19 cellular contexts compared by ENCODE assay signal in the genomic region with DNA sequence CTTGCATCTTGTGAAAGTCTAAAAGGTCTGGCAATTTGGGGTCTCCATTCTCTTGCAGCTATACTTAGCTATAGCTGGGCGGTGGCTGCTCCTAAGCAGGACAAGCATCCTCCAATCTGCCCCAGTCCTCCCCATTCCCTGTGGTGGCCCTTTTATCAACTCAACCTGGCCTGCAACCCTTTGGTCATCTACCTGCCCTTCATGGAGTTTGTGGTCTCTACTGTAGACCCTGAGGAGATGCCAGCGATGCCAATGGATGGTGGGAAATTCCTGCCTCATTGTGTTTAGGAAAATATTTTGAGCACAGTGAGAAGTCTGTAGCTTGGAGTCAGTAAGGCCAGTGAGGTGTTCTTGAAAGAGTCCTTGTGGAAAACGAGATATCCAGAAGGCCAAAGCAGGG.
"Had no signal": no experiment of that assay in that cellular context is flagged by ENCODE, and none has a peak within 500 bp of the region (broad histone marks: within the 10 kb centered on the region; RNA-seq: fewer than 3 reads in every experiment).

No MANE protein-coding gene starts in this region.

- H3K36me3 ChIP-seq: heart right ventricle, lower lobe of right lung, tibial nerve, vagina had no signal

- H3K9me3 ChIP-seq: body of pancreas, lower lobe of right lung, tibial nerve, vagina had no signal

- H3K27me3 ChIP-seq: body of pancreas, heart right ventricle, tibial nerve, vagina had no signal

- H3K27ac ChIP-seq: body of pancreas, lower lobe of right lung, tibial nerve had no signal

- H3K4me1 ChIP-seq: body of pancreas, lower lobe of right lung, tibial nerve had no signal

- ATAC-seq: activated CD8-positive, alpha-beta memory T cell treated with anti-CD3 and anti-CD28 coated beads, Interleukin-2, amount 10 ng/mL, durations not matched to agents 7 days and 5 days; activated T-helper 17 cell treated with anti-CD3 and anti-CD28 coated beads, Interleukin-2, amount 50 U/mL, for 72 hours; body of pancreas; heart right ventricle; lower lobe of right lung; stimulated activated naive CD8-positive, alpha-beta T cell treated with anti-CD3 and anti-CD28 coated beads, Interleukin-15, Interleukin-2, amounts not matched to agents 100 U/mL and 50 U/mL, for 24 hours had no signal

- DNase-seq: activated B cell treated with CpG ODN at 0.5 μM for 24 hours; activated CD4-positive, alpha-beta memory T cell treated with anti-CD3 and anti-CD28 coated beads, Interleukin-2, amount 10 ng/mL, durations not matched to agents 7 days and 5 days; activated CD4-positive, alpha-beta T cell treated with anti-CD3 and anti-CD28 coated beads for 4 hours; activated CD8-positive, alpha-beta memory T cell treated with anti-CD3 and anti-CD28 coated beads, Interleukin-2, amount 10 ng/mL, durations not matched to agents 7 days and 5 days; activated naive CD4-positive, alpha-beta T cell; activated naive CD8-positive, alpha-beta T cell treated with anti-CD3 and anti-CD28 coated beads for 36 hours; amygdala; body of pancreas; central memory CD4-positive, alpha-beta T cell; heart right ventricle; lower lobe of right lung; midbrain; nephron progenitor cell; nucleus accumbens; stimulated activated naive CD8-positive, alpha-beta T cell treated with anti-CD3 and anti-CD28 coated beads, Interleukin-15, Interleukin-2, amounts not matched to agents 100 U/mL and 50 U/mL, for 24 hours; substantia nigra had no signal

- H3K4me3 ChIP-seq: body of pancreas, heart right ventricle, lower lobe of right lung, tibial nerve, vagina had no signal
